In genomic region chr2:35973737-35974132, GRCh38 we compare ENCODE assay signal across 13 cellular contexts.
A peak's percentile ranks its signal among the peaks of the same experiment; 100 is the strongest.
DNase-seq lines count a peak whose midpoint lies in the region; ATAC-seq, FAIRE-seq and TF ChIP-seq lines count a peak whose summit lies in the region.
"Had no signal": no experiment of that assay in that cellular context is flagged by ENCODE, and none has a peak within 500 bp of the region (broad histone marks: within the 10 kb centered on the region; RNA-seq: fewer than 3 reads in every experiment).

No MANE protein-coding gene starts in this region.

- TF ChIP-seq CTCF in psoas muscle (IDR thresholded peaks at IDR 0.05) = no peak

- ATAC-seq in HG03039 (IDR thresholded peaks at IDR 0.05; ENCODE audit: unreplicated experiment) (peak; percentile 13), psoas muscle (no peak), HG03442 (IDR thresholded peaks at IDR 0.05; ENCODE audit: unreplicated experiment) (no peak), HG02763 (IDR thresholded peaks at IDR 0.05; ENCODE audit: unreplicated experiment) (no peak)

- intact Hi-C loops in psoas muscle (cut with DNase I) = no loop called here

- DNase-seq in SJCRH30 = peak; percentile 12 to 46
- DNase-seq in frontal cortex (ENCODE audit: low spot score in 2 of 2) = no peak
- no peak for DNase-seq in psoas muscle
- no peak for DNase-seq in caudate nucleus (lab: John Stamatoyannopoulos, UW)
- DNase-seq: central memory CD4-positive, alpha-beta T cell; Karpas-422; NCI-H510A treated with DMSO at 0.1 percent for 48 hours; ovary had no signal

- H3K9me3 ChIP-seq in SJCRH30 (replicated peaks) (no peaks in the 10 kb centered on the region), psoas muscle (no peaks in the 10 kb centered on the region)
- H3K9me3 ChIP-seq: ovary had no signal

- H3K4me3 ChIP-seq in SJCRH30 (no peak overlapping the region), psoas muscle (no peak overlapping the region)
- H3K4me3 ChIP-seq: ovary had no signal

- 6 to 14% (median 9%) methylated on average over 4 of the region's 4 CpGs for WGBS in psoas muscle, 3 donors

- FAIRE-seq in frontal cortex (lab: Jason Lieb, UNC) = peak; percentile 19
- FAIRE-seq: D721Med, islet of Langerhans had no signal

- H3K4me1 ChIP-seq in SJCRH30 (no peaks in the 10 kb centered on the region), psoas muscle (no peaks in the 10 kb centered on the region)

- no peaks in the 10 kb centered on the region for H3K27me3 ChIP-seq in SJCRH30
- H3K27me3 ChIP-seq in psoas muscle (ENCODE audit: insufficient read depth in 3 of 3, low read length in 2 of 3) = no peaks in the 10 kb centered on the region
- H3K27me3 ChIP-seq: ovary had no signal

- H3K27ac ChIP-seq in SJCRH30 = no peak overlapping the region
- H3K27ac ChIP-seq in psoas muscle = peak overlapping the region; percentile 7
- H3K27ac ChIP-seq in caudate nucleus (ENCODE audit: low read depth, low read length) = no peak overlapping the region
- H3K27ac ChIP-seq: ovary had no signal

- H3K36me3 ChIP-seq in SJCRH30 = no peaks in the 10 kb centered on the region
- no peaks in the 10 kb centered on the region for H3K36me3 ChIP-seq in psoas muscle (ENCODE audit: insufficient read depth in 1 of 2, low read depth in 1 of 2)
- H3K36me3 ChIP-seq: ovary had no signal

Comparison
In these comparisons a context has a peak if more than half of its experiments do, and no peak if none do; other contexts are left out.
1. DNase-seq: peak in SJCRH30 (2 of 2); none in frontal cortex (0 of 2), psoas muscle (0 of 2) and caudate nucleus (0 of 61).